2 cellular contexts compared by ENCODE assay signal in genomic region chr2:11454824-11455223, GRCh38.
TF ChIP-seq lines count a peak whose summit lies in the region.

No MANE protein-coding gene starts in this region.

TF ChIP-seq in HepG2, 621 proteins besides CTCF, POLR2A, EP300 and RAD21:
- peak; percentile 69 for TF ChIP-seq CEBPB (IDR thresholded peaks at IDR 0.05; ENCODE audit: borderline replicate concordance, low read depth, low read length)
- TF ChIP-seq MTA3 (CRISPR knock-in tag; IDR thresholded peaks at IDR 0.05), result no peak
- no peak for TF ChIP-seq ZNF317 (CRISPR knock-in tag; IDR thresholded peaks at IDR 0.05)
- no peak for TF ChIP-seq LRRFIP1 (CRISPR knock-in tag; conservative IDR thresholded peaks at IDR 0.05)

TF ChIP-seq in K562, 482 proteins besides CTCF, POLR2A, EP300 and RAD21:
- TF ChIP-seq CHCHD3 (CRISPR knock-in tag; IDR thresholded peaks at IDR 0.05) (no peak), CEBPB (tag; IDR thresholded peaks at IDR 0.05) (peak; percentile 46; the same call in 1 of the 2 replicates), EGR1 (conservative IDR thresholded peaks at IDR 0.05) (no peak), ELF2 (CRISPR knock-in tag; IDR thresholded peaks at IDR 0.05) (no peak), KDM1A (IDR thresholded peaks at IDR 0.05) (no peak), EZH2 (IDR thresholded peaks at IDR 0.05; ENCODE audit: borderline replicate concordance, low read depth, low read length) (no peak), SMARCC2 (IDR thresholded peaks at IDR 0.05; ENCODE audit: low read depth) (no peak), TFAM (CRISPR knock-in tag; conservative IDR thresholded peaks at IDR 0.05) (no peak)
